In the genomic region with DNA sequence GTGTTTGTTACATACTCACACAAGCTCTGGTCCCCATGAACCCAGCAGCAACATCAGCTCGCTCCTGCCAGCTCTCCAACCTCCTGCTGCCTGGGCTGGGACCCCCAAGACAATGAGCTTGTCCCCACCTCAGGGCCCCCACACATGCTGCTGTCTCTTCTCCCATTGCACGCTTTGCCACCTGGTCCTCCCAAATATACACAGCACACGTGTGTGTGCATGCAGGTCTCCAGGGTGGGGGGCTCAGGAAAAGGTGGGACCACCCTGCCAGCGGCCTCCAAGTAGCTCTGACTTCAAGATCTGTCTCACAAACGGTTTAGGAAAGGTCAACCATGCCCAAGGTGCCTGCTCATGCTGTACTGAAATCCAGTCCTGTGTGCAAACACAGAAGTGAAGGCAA, we compare ENCODE assay signal across 18 cellular contexts.
DNase-seq lines count a peak whose midpoint lies in the region; FAIRE-seq and TF ChIP-seq lines count a peak whose summit lies in the region.
"Had no signal": no experiment of that assay in that cellular context is flagged by ENCODE, and none has a peak within 500 bp of the region (broad histone marks: within the 10 kb centered on the region; RNA-seq: fewer than 3 reads in every experiment).

No MANE protein-coding gene starts in this region.

- CTCF ChIA-PET in H1 (lab: Charles Lee; ENCODE audit: partially characterized antibody) = interaction anchor here (1.0 to 3.4 kb wide), 2 partner anchors 16 to 442 kb away, joined by 3 to 11 read pairs; no protein-coding TSS in a partner anchor

- H2BK20ac ChIP-seq in H1 (ENCODE audit: low read length) = 0 out of 2 replicates have a peak overlapping the region, but pooled peaks have one; percentile 48

- no peak for TF ChIP-seq RAD21 in H1 (IDR thresholded peaks at IDR 0.05 in 1 of 2, conservative IDR thresholded peaks at IDR 0.05 in 1 of 2; ENCODE audit: low read depth in 2 of 2, low read length in 2 of 2)

- peak overlapping the region; percentile 9 for H3K27ac Mint-ChIP-seq in astrocyte (ENCODE audit: unreplicated experiment)
- H3K27ac Mint-ChIP-seq: CD8-positive, alpha-beta T cell; H9 had no signal

- H3K14ac ChIP-seq in H1 (ENCODE audit: insufficient read length) (no peak overlapping the region), trophoblast cell (ENCODE audit: low read length) (no peak overlapping the region)

- no peak overlapping the region for H2BK5ac ChIP-seq in H1 (ENCODE audit: low read depth, low read length)
- H2BK5ac ChIP-seq in trophoblast cell (ENCODE audit: low read depth, low read length, poor library complexity) = no peak overlapping the region

- H3K9me3 ChIP-seq in astrocyte (ENCODE audit: insufficient read depth, low read depth, low read length) (no peaks in the 10 kb centered on the region), H1 (ENCODE audit: insufficient read depth in 2 of 2, low read depth in 1 of 2, low read length in 1 of 2) (no peaks in the 10 kb centered on the region), trophoblast cell (ENCODE audit: insufficient read depth, low read depth, low read length) (no peaks in the 10 kb centered on the region)
- H3K9me3 ChIP-seq: BLaER1, Caco-2 had no signal

- H3K18ac ChIP-seq in H1 (ENCODE audit: extremely low read depth, low read length) (no peak overlapping the region), trophoblast cell (ENCODE audit: low read length) (no peak overlapping the region)

- H3K27me3 Mint-ChIP-seq in astrocyte (ENCODE audit: low read depth, unreplicated experiment) = peaks cover 77% of the 10 kb centered on the region

- no peaks in the 10 kb centered on the region for H3K36me3 ChIP-seq in astrocyte (ENCODE audit: insufficient read depth, low read length)
- no peaks in the 10 kb centered on the region for H3K36me3 ChIP-seq in H1 (ENCODE audit: control insufficient read depth in 2 of 4, insufficient read depth in 4 of 4, low read length in 3 of 4)
- no peaks in the 10 kb centered on the region for H3K36me3 ChIP-seq in trophoblast cell (ENCODE audit: control insufficient read depth in 1 of 2, insufficient read depth in 2 of 2, low read length in 2 of 2)
- H3K36me3 ChIP-seq: BLaER1 had no signal

- DNase-seq in astrocyte (ENCODE audit: low read depth) = no peak
- no peak for DNase-seq in H1 (ENCODE audit: low read depth in 1 of 2, low spot score in 2 of 2)
- no peak for DNase-seq in trophoblast cell
- no peak for DNase-seq in urothelium cell line (ENCODE audit: low spot score)
- DNase-seq in KBM-7 = no peak
- no peak for DNase-seq in NCI-H82 treated with DMSO at 0.1 percent for 48 hours (lab: John Stamatoyannopoulos, UW; ENCODE audit: unreplicated experiment)
- DNase-seq in stimulated activated CD4-positive, alpha-beta T cell treated with anti-CD3 and anti-CD28 coated beads, Interleukin-2, amount 100 ng/mL, for 24 hours = no peak
- DNase-seq: Caco-2; CD4-positive, CD25-positive, alpha-beta regulatory T cell; CD8-positive, alpha-beta T cell; DMS153; DND-41; GM23248; H9 had no signal

- H2AK5ac ChIP-seq in H1 (ENCODE audit: low read depth, low read length) = no peak overlapping the region
- peak overlapping the region; percentile 13 for H2AK5ac ChIP-seq in trophoblast cell (ENCODE audit: low read length)

- H3K4me3 ChIP-seq in astrocyte (ENCODE audit: insufficient read depth, low read depth, low read length) (no peak overlapping the region), H1 (ENCODE audit: extremely low read depth in 1 of 4, insufficient read depth in 2 of 4, low read depth in 3 of 4, low read length in 4 of 4) (no peak overlapping the region), trophoblast cell (ENCODE audit: low read depth, low read length) (no peak overlapping the region)
- H3K4me3 ChIP-seq: BLaER1, GM23248 had no signal

- H3K4me1 Mint-ChIP-seq in astrocyte (ENCODE audit: low read depth, unreplicated experiment) = peaks cover 4% of the 10 kb centered on the region
- H3K4me1 Mint-ChIP-seq: H9 had no signal

- H3K56ac ChIP-seq in H1 (replicated peaks; ENCODE audit: insufficient read length, low read depth, low read length) = no peak overlapping the region

- H3K9me3 Mint-ChIP-seq in astrocyte (ENCODE audit: unreplicated experiment) = peaks cover 11% of the 10 kb centered on the region
- H3K9me3 Mint-ChIP-seq: CD8-positive, alpha-beta T cell; H9 had no signal

- no peak for TF ChIP-seq POLR2A in H1 (IDR thresholded peaks at IDR 0.05; ENCODE audit: control extremely low read depth in 1 of 2, low read depth in 2 of 2, low read length in 2 of 2)

- no peak for FAIRE-seq in astrocyte (lab: Jason Lieb, UNC)
- no peak for FAIRE-seq in H1 (lab: Jason Lieb, UNC)
- peak; percentile 68 for FAIRE-seq in urothelium cell line (lab: Jason Lieb, UNC)
- FAIRE-seq: G401.6, GM12892 had no signal

- no peak overlapping the region for H4K91ac ChIP-seq in H1 (replicated peaks; ENCODE audit: insufficient read length, low read length)
- H4K91ac ChIP-seq in trophoblast cell (ENCODE audit: low read depth, low read length) = no peak overlapping the region

- no peak overlapping the region for H4K5ac ChIP-seq in H1 (ENCODE audit: insufficient read length, low read depth, low read length)

- H2BK12ac ChIP-seq in H1 (ENCODE audit: low read depth, low read length) (no peak overlapping the region), trophoblast cell (ENCODE audit: low read length) (no peak overlapping the region)

- WGBS in H1 (ENCODE audit: extremely low coverage in 1 of 2, insufficient coverage in 1 of 2, insufficient read length in 1 of 2, insufficient replicate concordance in 2 of 2, low coverage in 1 of 2, low lambda C conversion rate in 2 of 2, missing lambda C conversion rate in 1 of 2), 2 experiments = 92% methylated on average over 5 of the region's 5 CpGs; no CpG with 5 or more reads in 1 of the 2 experiments
- WGBS in trophoblast cell (ENCODE audit: extremely low coverage, insufficient coverage, insufficient read length) = no CpG with 5 or more reads among the region's 5 CpGs

- H3K36me3 Mint-ChIP-seq in astrocyte (ENCODE audit: low read depth, unreplicated experiment) = no peaks in the 10 kb centered on the region
- H3K36me3 Mint-ChIP-seq: CD4-positive, CD25-positive, alpha-beta regulatory T cell; CD8-positive, alpha-beta T cell had no signal

- no peak overlapping the region for H4K12ac ChIP-seq in trophoblast cell (ENCODE audit: low read depth, low read length)

- H3K27ac ChIP-seq in astrocyte (ENCODE audit: low read depth, low read length) = no peak overlapping the region
- no peak overlapping the region for H3K27ac ChIP-seq in H1 (ENCODE audit: low read depth, low read length)
- no peak overlapping the region for H3K27ac ChIP-seq in trophoblast cell (ENCODE audit: low read depth, low read length)
- H3K27ac ChIP-seq: BLaER1, C4-2B, GM23248 had no signal

- H3K23ac ChIP-seq in H1 (ENCODE audit: insufficient read length) (no peak overlapping the region), trophoblast cell (ENCODE audit: low read length) (no peak overlapping the region)

- no peak overlapping the region for H2BK15ac ChIP-seq in H1 (ENCODE audit: low read length)

- H4K20me1 ChIP-seq in astrocyte (ENCODE audit: insufficient read depth, low read length) (no peaks in the 10 kb centered on the region), H1 (replicated peaks in 1 of 2; ENCODE audit: control insufficient read depth in 1 of 2, insufficient read depth in 2 of 2, low read length in 2 of 2) (no peaks in the 10 kb centered on the region)
- H4K20me1 ChIP-seq: BLaER1 had no signal

- H2BK120ac ChIP-seq in H1 (replicated peaks; ENCODE audit: low read depth, low read length) (no peak overlapping the region), trophoblast cell (ENCODE audit: insufficient read depth, low read length, poor library complexity) (no peak overlapping the region)

- H3K4me3 Mint-ChIP-seq in astrocyte (ENCODE audit: unreplicated experiment) = no peak overlapping the region
- H3K4me3 Mint-ChIP-seq: CD4-positive, CD25-positive, alpha-beta regulatory T cell; CD8-positive, alpha-beta T cell; H9 had no signal

- H3K9ac ChIP-seq in astrocyte (ENCODE audit: low read length) (no peak overlapping the region), H1 (replicated peaks in 1 of 4; ENCODE audit: extremely low read depth in 1 of 4, low read depth in 3 of 4, low read length in 3 of 4) (no peak overlapping the region), trophoblast cell (ENCODE audit: low read length) (no peak overlapping the region)
- H3K9ac ChIP-seq: BLaER1, GM23248 had no signal

- in situ Hi-C loops in KBM-7 (cut with MboI; ENCODE audit: low pct_unique_long_range_greater_than_20kb, low sequenced_read_pairs) = no loop called here

- H3K79me2 ChIP-seq in astrocyte (ENCODE audit: insufficient read depth, low read length) = no peaks in the 10 kb centered on the region
- no peaks in the 10 kb centered on the region for H3K79me2 ChIP-seq in H1 (ENCODE audit: control insufficient read depth in 1 of 2, insufficient read depth in 2 of 2, low read length in 2 of 2)
- H3K79me2 ChIP-seq in trophoblast cell (ENCODE audit: control insufficient read depth, insufficient read depth, low read length, poor library complexity) = no peaks in the 10 kb centered on the region

- TF ChIP-seq CTCF in astrocyte (IDR thresholded peaks at IDR 0.05; ENCODE audit: insufficient read depth, low read depth, low read length) (no peak), H1 (IDR thresholded peaks at IDR 0.05; ENCODE audit: control extremely low read depth in 1 of 3, insufficient read depth in 1 of 3, low read depth in 1 of 3, low read length in 3 of 3) (no peak)

- POLR2A ChIA-PET in H1 (lab: Charles Lee; ENCODE audit: partially characterized antibody) = no interaction called here

- H3K4me2 ChIP-seq in astrocyte (ENCODE audit: low read length) (no peak overlapping the region), H1 (ENCODE audit: insufficient read depth in 1 of 2, low read depth in 2 of 2, low read length in 2 of 2) (no peak overlapping the region), trophoblast cell (ENCODE audit: low read length) (no peak overlapping the region)
- H3K4me2 ChIP-seq: BLaER1 had no signal

- H3K79me1 ChIP-seq in H1 (ENCODE audit: low read depth, low read length) (no peaks in the 10 kb centered on the region), trophoblast cell (ENCODE audit: low read length) (no peaks in the 10 kb centered on the region)

- H2AFZ ChIP-seq in astrocyte (ENCODE audit: low read depth, low read length) = no peak overlapping the region
- no peak overlapping the region for H2AFZ ChIP-seq in H1 (ENCODE audit: low read length)
- H2AFZ ChIP-seq in trophoblast cell (ENCODE audit: insufficient read depth, low read length, poor library complexity) = no peak overlapping the region
- H2AFZ ChIP-seq: GM23248 had no signal

- H3K23me2 ChIP-seq in H1 (ENCODE audit: low read depth, low read length) = no peaks in the 10 kb centered on the region

- H3K4me1 ChIP-seq in astrocyte (ENCODE audit: insufficient read depth, low read length) = peaks cover 4% of the 10 kb centered on the region
- H3K4me1 ChIP-seq in H1 (replicated peaks in 1 of 4; ENCODE audit: control insufficient read depth in 3 of 4, insufficient read depth in 4 of 4, low read length in 3 of 4) = no peaks in the 10 kb centered on the region
- peaks cover 9 to 10% of the 10 kb centered on the region in 2 experiments for H3K4me1 ChIP-seq in trophoblast cell (ENCODE audit: control insufficient read depth in 1 of 2, insufficient read depth in 2 of 2, low read length in 2 of 2)

- H3K4ac ChIP-seq in H1 (replicated peaks; ENCODE audit: insufficient read length, low read depth, low read length) (no peak overlapping the region), trophoblast cell (ENCODE audit: low read depth, low read length) (no peak overlapping the region)

- TF ChIP-seq EP300 in H1 (IDR thresholded peaks at IDR 0.05; ENCODE audit: borderline replicate concordance in 1 of 2, low read depth in 2 of 2, low read length in 2 of 2) = no peak

- H3K27me3 ChIP-seq in astrocyte (ENCODE audit: insufficient read depth, low read length) (no peaks in the 10 kb centered on the region), H1 (replicated peaks in 1 of 4; ENCODE audit: control insufficient read depth in 3 of 4, extremely low read depth in 1 of 4, insufficient read depth in 3 of 4, low read length in 3 of 4) (no peaks in the 10 kb centered on the region), trophoblast cell (ENCODE audit: insufficient read depth, low read length) (no peaks in the 10 kb centered on the region)
- H3K27me3 ChIP-seq: BLaER1 had no signal

- no peak overlapping the region for H4K8ac ChIP-seq in H1 (ENCODE audit: extremely low read depth, insufficient read depth, low read length)
- H4K8ac ChIP-seq in trophoblast cell (ENCODE audit: low read depth, low read length) = no peak overlapping the region
